Comparison of ENCODE assay signal across 30 cellular contexts in the genomic region with DNA sequence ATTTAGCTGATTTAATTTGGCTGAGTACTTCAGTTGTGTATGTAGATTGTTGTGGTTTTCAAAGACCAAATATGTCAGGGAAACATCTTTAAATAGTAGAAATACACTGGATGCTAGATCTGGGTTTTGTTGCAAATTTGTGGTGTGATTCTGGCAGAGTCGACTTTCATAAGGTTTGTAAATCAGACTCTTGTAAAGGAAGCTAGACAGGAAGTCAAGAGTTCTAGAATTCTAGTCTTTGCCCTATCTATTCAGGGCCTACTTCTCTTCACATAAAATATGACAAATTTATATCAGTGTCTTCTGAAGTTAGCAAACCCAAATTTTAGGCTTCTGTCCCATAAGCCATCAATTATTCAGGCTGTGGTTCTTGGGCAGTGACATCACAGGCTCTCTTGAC.
"Had no signal": no experiment of that assay in that cellular context is flagged by ENCODE, and none has a peak within 500 bp of the region (broad histone marks: within the 10 kb centered on the region; RNA-seq: fewer than 3 reads in every experiment).

No MANE protein-coding gene starts in this region.

- H2AFZ ChIP-seq: hepatocyte, neural progenitor cell, parathyroid adenoma had no signal

- ATAC-seq: body of pancreas; gastroesophageal sphincter; naive thymus-derived CD8-positive, alpha-beta T cell; psoas muscle; upper lobe of right lung had no signal

- H3K27me3 ChIP-seq: body of pancreas, esophagus squamous epithelium, gastroesophageal sphincter, hepatocyte, neural progenitor cell, suprapubic skin, tibial artery, upper lobe of right lung had no signal

- H3K4me2 ChIP-seq: hepatocyte, neural progenitor cell had no signal

- H3K4me1 ChIP-seq: body of pancreas, esophagus squamous epithelium, gastroesophageal sphincter, neural progenitor cell, parathyroid adenoma, psoas muscle, suprapubic skin, tibial artery, upper lobe of right lung had no signal

- H3K9me3 ChIP-seq: body of pancreas, esophagus squamous epithelium, gastroesophageal sphincter, psoas muscle, suprapubic skin, tibial artery, upper lobe of right lung had no signal

- H3K27ac ChIP-seq: body of pancreas, epithelial cell of prostate, esophagus squamous epithelium, gastroesophageal sphincter, hepatocyte, neural progenitor cell, parathyroid adenoma, psoas muscle, suprapubic skin, tibial artery, upper lobe of right lung, WERI-Rb-1 had no signal

- DNase-seq: activated CD4-positive, alpha-beta memory T cell treated with anti-CD3 and anti-CD28 coated beads for 36 hours; activated CD4-positive, alpha-beta T cell treated with anti-CD3 and anti-CD28 coated beads, Interleukin-2, amount 10 ng/mL, durations not matched to agents 24 days and 14 days; activated CD4-positive, CD25-positive, alpha-beta regulatory T cell treated with anti-CD3 and anti-CD28 coated beads, Interleukin-2, amount 50 U/mL, for 72 hours; activated CD8-positive, alpha-beta memory T cell treated with anti-CD3 and anti-CD28 coated beads, Interleukin-2, amount 50 U/mL, for 4 hours; activated gamma-delta T cell; activated naive CD4-positive, alpha-beta T cell treated with anti-CD3 and anti-CD28 coated beads, Interleukin-2, amount 10 ng/mL, durations not matched to agents 7 days and 5 days; activated naive CD8-positive, alpha-beta T cell treated with anti-CD3 and anti-CD28 coated beads, Interleukin-2, amount 10 ng/mL, durations not matched to agents 7 days and 5 days; activated T-cell treated with anti-CD3 and anti-CD28 coated beads, Interleukin-2, amount 50 U/mL, for 24 hours; amniotic stem cell; body of pancreas; dermis blood vessel endothelial cell; effector CD8-positive, alpha-beta T cell; esophagus squamous epithelium; islet precursor cell; naive thymus-derived CD8-positive, alpha-beta T cell; occipital lobe; psoas muscle; stimulated activated CD4-positive, alpha-beta T cell treated with anti-CD3 and anti-CD28 coated beads, Interleukin-15, amount 100 ng/mL, for 24 hours; stimulated activated CD4-positive, alpha-beta T cell treated with anti-CD3 and anti-CD28 coated beads, Interleukin-2, amount 100 ng/mL, for 24 hours; stimulated activated naive CD4-positive, alpha-beta T cell; T1000; tibial artery; upper lobe of right lung; WERI-Rb-1 had no signal

- H3K4me3 ChIP-seq: body of pancreas, esophagus squamous epithelium, gastroesophageal sphincter, hepatocyte, neural progenitor cell, psoas muscle, suprapubic skin, tibial artery, upper lobe of right lung had no signal

- H3K36me3 ChIP-seq: esophagus squamous epithelium, gastroesophageal sphincter, neural progenitor cell, suprapubic skin, tibial artery, upper lobe of right lung, WERI-Rb-1 had no signal

- H3K9ac ChIP-seq: neural progenitor cell, parathyroid adenoma had no signal
